In genomic region chr12:27193106-27193505, GRCh38 we compare ENCODE assay signal across 1 cellular context.
TF ChIP-seq lines count a peak whose summit lies in the region.

No MANE protein-coding gene starts in this region.

TF ChIP-seq in HEK293, 187 proteins besides CTCF, POLR2A, EP300 and RAD21 (continues in another document):
- TF ChIP-seq INSM2 (tag by site-specific recombination; IDR thresholded peaks at IDR 0.05), result peak; percentile 56; the same call in 1 of the 2 replicates
- no peak for TF ChIP-seq ZNF549 (tag by site-specific recombination; IDR thresholded peaks at IDR 0.05)
- TF ChIP-seq SCRT1 (tag by site-specific recombination; IDR thresholded peaks at IDR 0.05; ENCODE audit: borderline replicate concordance), result no peak
- 0 out of 2 replicates have a peak, but pooled peaks have one; percentile 17 for TF ChIP-seq ZNF335 (tag by site-specific recombination; conservative IDR thresholded peaks at IDR 0.05)
- 0 out of 2 replicates have a peak, but pooled peaks have one; percentile 73 for TF ChIP-seq GFI1B (tag by site-specific recombination; IDR thresholded peaks at IDR 0.05)
- no peak for TF ChIP-seq HOXC10 (CRISPR knock-in tag; IDR thresholded peaks at IDR 0.05)
- no peak for TF ChIP-seq ZNF302 (tag by site-specific recombination; IDR thresholded peaks at IDR 0.05; ENCODE audit: low read depth)
- TF ChIP-seq ZBTB48 (tag by site-specific recombination; IDR thresholded peaks at IDR 0.05), result no peak
- TF ChIP-seq MEIS1 (CRISPR knock-in tag; IDR thresholded peaks at IDR 0.05; ENCODE audit: borderline replicate concordance), result 0 out of 2 replicates have a peak, but pooled peaks have one; percentile 9
- peak; percentile 20; the same call in 1 of the 2 replicates for TF ChIP-seq OSR2 (tag by site-specific recombination; IDR thresholded peaks at IDR 0.05)
- no peak for TF ChIP-seq SCRT2 (tag by site-specific recombination; IDR thresholded peaks at IDR 0.05)
- no peak; the same call in 1 of the 2 replicates for TF ChIP-seq MZF1 (tag by site-specific recombination; IDR thresholded peaks at IDR 0.05; ENCODE audit: borderline replicate concordance)
- TF ChIP-seq KLF7 (tag by site-specific recombination; IDR thresholded peaks at IDR 0.05; ENCODE audit: borderline replicate concordance), result no peak
- peak; percentile 38; the same call in 1 of the 2 replicates for TF ChIP-seq ZBTB17 (tag by site-specific recombination; IDR thresholded peaks at IDR 0.05)
- TF ChIP-seq SP7 (tag by site-specific recombination; IDR thresholded peaks at IDR 0.05), result peak; percentile 55; the same call in 1 of the 2 replicates
- TF ChIP-seq PRDM6 (tag by site-specific recombination; IDR thresholded peaks at IDR 0.05), result peak; percentile 91
- TF ChIP-seq ZNF747 (tag by site-specific recombination; IDR thresholded peaks at IDR 0.05), result no peak
- peak; percentile 38 for TF ChIP-seq ZNF366 (tag by site-specific recombination; conservative IDR thresholded peaks at IDR 0.05)
- TF ChIP-seq ZNF677 (tag by site-specific recombination; IDR thresholded peaks at IDR 0.05), result no peak
- no peak for TF ChIP-seq REST (tag by site-specific recombination; IDR thresholded peaks at IDR 0.05)
- no peak for TF ChIP-seq AEBP2 (tag by site-specific recombination; IDR thresholded peaks at IDR 0.05; ENCODE audit: borderline replicate concordance)
- no peak for TF ChIP-seq ZNF324 (tag by site-specific recombination; IDR thresholded peaks at IDR 0.05)
- no peak for TF ChIP-seq ZFP37 (tag by site-specific recombination; IDR thresholded peaks at IDR 0.05)
- TF ChIP-seq ZXDB (tag by site-specific recombination; IDR thresholded peaks at IDR 0.05), result peak; percentile 49; the same call in 1 of the 2 replicates
- TF ChIP-seq HIC1 (tag by site-specific recombination; IDR thresholded peaks at IDR 0.05), result 0 out of 2 replicates have a peak, but pooled peaks have one; percentile 14
- peak; percentile 94 for TF ChIP-seq ZNF362 (tag by site-specific recombination; IDR thresholded peaks at IDR 0.05)
- no peak for TF ChIP-seq ZNF19 (tag by site-specific recombination; IDR thresholded peaks at IDR 0.05; ENCODE audit: low read depth)
- TF ChIP-seq ZNF654 (tag by site-specific recombination; IDR thresholded peaks at IDR 0.05; ENCODE audit: low read depth), result no peak
- no peak for TF ChIP-seq GLI2 (tag by site-specific recombination; IDR thresholded peaks at IDR 0.05; ENCODE audit: borderline replicate concordance, low read depth)
- TF ChIP-seq FEZF1 (tag by site-specific recombination; IDR thresholded peaks at IDR 0.05), result peak; percentile 83
- no peak for TF ChIP-seq ZNF26 (tag by site-specific recombination; IDR thresholded peaks at IDR 0.05)
- peak; percentile 85 for TF ChIP-seq ZNF629 (tag by site-specific recombination; IDR thresholded peaks at IDR 0.05)
- TF ChIP-seq ZEB2 (tag by site-specific recombination; IDR thresholded peaks at IDR 0.05), result peak; percentile 70
- TF ChIP-seq ZFP69B (tag by site-specific recombination; IDR thresholded peaks at IDR 0.05), result 0 out of 2 replicates have a peak, but pooled peaks have one; percentile 24
- peak; percentile 78; the same call in 1 of the 2 replicates for TF ChIP-seq PRDM4 (tag by site-specific recombination; IDR thresholded peaks at IDR 0.05)
- TF ChIP-seq ZNF248 (tag by site-specific recombination; IDR thresholded peaks at IDR 0.05), result no peak
- no peak for TF ChIP-seq KLF16 (tag by site-specific recombination; IDR thresholded peaks at IDR 0.05)
- TF ChIP-seq GLIS1 (tag by site-specific recombination; IDR thresholded peaks at IDR 0.05), result peak; percentile 29; the same call in 1 of the 2 replicates
- no peak for TF ChIP-seq ZNF792 (tag by site-specific recombination; IDR thresholded peaks at IDR 0.05)
- TF ChIP-seq HOXD13 (CRISPR knock-in tag; IDR thresholded peaks at IDR 0.05; ENCODE audit: borderline replicate concordance), result peak; percentile 37; the same call in 1 of the 2 replicates
- peak; percentile 86 for TF ChIP-seq ZNF10 (tag by site-specific recombination; IDR thresholded peaks at IDR 0.05)
- no peak for TF ChIP-seq ZBTB44 (tag by site-specific recombination; IDR thresholded peaks at IDR 0.05)
- peak; percentile 93 for TF ChIP-seq ATF2 (tag by site-specific recombination; IDR thresholded peaks at IDR 0.05; ENCODE audit: low read depth)
